11 cellular contexts compared by ENCODE assay signal in genomic region chr5:38468202-38468656, GRCh38.
DNase-seq lines count a peak whose midpoint lies in the region; ATAC-seq and TF ChIP-seq lines count a peak whose summit lies in the region.
"Had no signal": no experiment of that assay in that cellular context is flagged by ENCODE, and none has a peak within 500 bp of the region (broad histone marks: within the 10 kb centered on the region; RNA-seq: fewer than 3 reads in every experiment).

No MANE protein-coding gene starts in this region.

- POLR2A ChIA-PET in CD8-positive, alpha-beta T cell (lab: Charles Lee) = no interaction called here

- H3K4me1 ChIP-seq in adrenal gland (replicated peaks in 1 of 2) = peaks cover 0 to 38% of the 10 kb centered on the region in 2 donors
- no peaks in the 10 kb centered on the region for H3K4me1 ChIP-seq in CD8-positive, alpha-beta T cell (ENCODE audit: insufficient read depth, low read length)

- H3K9me3 Mint-ChIP-seq in CD8-positive, alpha-beta T cell = no peaks in the 10 kb centered on the region
- H3K9me3 Mint-ChIP-seq in activated naive CD4-positive, alpha-beta T cell treated with anti-CD3 and anti-CD28 coated beads, Interleukin-2, amount 50 U/mL, for 72 hours = no peaks in the 10 kb centered on the region
- H3K9me3 Mint-ChIP-seq: activated naive CD4-positive, alpha-beta T cell treated with anti-CD3 and anti-CD28 coated beads, Interleukin-2, amount 50 U/mL, for 24 hours; nephron; stimulated activated naive CD8-positive, alpha-beta T cell treated with anti-CD3 and anti-CD28 coated beads, Interleukin-15, amount 100 ng/mL, for 72 hours had no signal

- 73 to 87% (median 81%) methylated on average over 10 to 11 of the region's 11 CpGs for WGBS in adrenal gland, 4 donors

- H3K27ac Mint-ChIP-seq in CD8-positive, alpha-beta T cell = no peak overlapping the region
- no peak overlapping the region for H3K27ac Mint-ChIP-seq in activated naive CD4-positive, alpha-beta T cell treated with anti-CD3 and anti-CD28 coated beads, Interleukin-2, amount 50 U/mL, for 72 hours
- H3K27ac Mint-ChIP-seq: activated naive CD4-positive, alpha-beta T cell treated with anti-CD3 and anti-CD28 coated beads, Interleukin-2, amount 50 U/mL, for 24 hours; stimulated activated naive CD8-positive, alpha-beta T cell treated with anti-CD3 and anti-CD28 coated beads, Interleukin-15, amount 100 ng/mL, for 72 hours had no signal

- H3K4me1 Mint-ChIP-seq in CD8-positive, alpha-beta T cell (ENCODE audit: low read depth) = no peaks in the 10 kb centered on the region
- H3K4me1 Mint-ChIP-seq: activated naive CD4-positive, alpha-beta T cell treated with anti-CD3 and anti-CD28 coated beads, Interleukin-2, amount 50 U/mL, for 24 hours; stimulated activated naive CD8-positive, alpha-beta T cell treated with anti-CD3 and anti-CD28 coated beads, Interleukin-15, amount 100 ng/mL, for 72 hours had no signal

- H3K36me3 ChIP-seq in adrenal gland (replicated peaks in 1 of 2) = no peaks in the 10 kb centered on the region
- H3K36me3 ChIP-seq in CD8-positive, alpha-beta T cell (ENCODE audit: insufficient read depth, low read length) = no peaks in the 10 kb centered on the region

- no peak for TF ChIP-seq POLR2A in adrenal gland (IDR thresholded peaks at IDR 0.05)

- DNase-seq in EH (ENCODE audit: low read depth) (peak; percentile 93), adrenal gland (peak in 1 of 7 donors; percentile 62), glomerular visceral epithelial cell (ENCODE audit: extremely low spot score) (peak; percentile 95), sciatic nerve (ENCODE audit: low spot score) (no peak), NCI-H128 (lab: John Stamatoyannopoulos, UW; ENCODE audit: unreplicated experiment) (no peak)
- DNase-seq in CD8-positive, alpha-beta T cell = no peak
- DNase-seq in activated naive CD4-positive, alpha-beta T cell treated with anti-CD3 and anti-CD28 coated beads, Interleukin-2, amount 50 U/mL, for 72 hours (ENCODE audit: low spot score in 2 of 2) = no peak
- DNase-seq: stimulated activated naive CD8-positive, alpha-beta T cell treated with anti-CD3 and anti-CD28 coated beads, Interleukin-15, amount 100 ng/mL, for 72 hours had no signal

- intact Hi-C loops in adrenal gland (cut with DNase I) = loop anchor here in 1 of 2 donors (10.0 kb wide), 1 partner anchor 197 kb away; no protein-coding TSS in a partner anchor
- intact Hi-C loops in sciatic nerve (cut with DNase I) = no loop called here
- intact Hi-C loops in CD8-positive, alpha-beta T cell (cut with DNase I, micrococcal nuclease) = no loop called here

- TF ChIP-seq CTCF in adrenal gland (IDR thresholded peaks at IDR 0.05) = no peak
- no peak for TF ChIP-seq CTCF in CD8-positive, alpha-beta T cell (IDR thresholded peaks at IDR 0.05)

- peaks cover 37% of the 10 kb centered on the region for H3K27me3 Mint-ChIP-seq in CD8-positive, alpha-beta T cell (ENCODE audit: low read depth)

- H3K27me3 ChIP-seq in adrenal gland = no peaks in the 10 kb centered on the region
- peaks cover 13% of the 10 kb centered on the region for H3K27me3 ChIP-seq in CD8-positive, alpha-beta T cell (ENCODE audit: insufficient read depth, low read length)

- H3K36me3 Mint-ChIP-seq in CD8-positive, alpha-beta T cell = no peaks in the 10 kb centered on the region
- no peaks in the 10 kb centered on the region for H3K36me3 Mint-ChIP-seq in activated naive CD4-positive, alpha-beta T cell treated with anti-CD3 and anti-CD28 coated beads, Interleukin-2, amount 50 U/mL, for 72 hours
- H3K36me3 Mint-ChIP-seq: activated naive CD4-positive, alpha-beta T cell treated with anti-CD3 and anti-CD28 coated beads, Interleukin-2, amount 50 U/mL, for 24 hours had no signal

- peak; percentile 54 for ATAC-seq in sciatic nerve
- ATAC-seq in HG03378 (IDR thresholded peaks at IDR 0.05; ENCODE audit: unreplicated experiment) = no peak
- ATAC-seq in CD8-positive, alpha-beta T cell = no peak
- no peak for ATAC-seq in activated naive CD4-positive, alpha-beta T cell treated with anti-CD3 and anti-CD28 coated beads, Interleukin-2, amount 50 U/mL, for 72 hours
- ATAC-seq: stimulated activated naive CD8-positive, alpha-beta T cell treated with anti-CD3 and anti-CD28 coated beads, Interleukin-15, amount 100 ng/mL, for 72 hours had no signal

- peak overlapping the region in 4 of 5 donors; percentile 63 to 97 (median 73) for H3K27ac ChIP-seq in adrenal gland
- no peak overlapping the region for H3K27ac ChIP-seq in CD8-positive, alpha-beta T cell (ENCODE audit: low read depth, low read length)

- no peak overlapping the region for H3K4me3 Mint-ChIP-seq in CD8-positive, alpha-beta T cell
- H3K4me3 Mint-ChIP-seq: activated naive CD4-positive, alpha-beta T cell treated with anti-CD3 and anti-CD28 coated beads, Interleukin-2, amount 50 U/mL, for 24 hours; stimulated activated naive CD8-positive, alpha-beta T cell treated with anti-CD3 and anti-CD28 coated beads, Interleukin-15, amount 100 ng/mL, for 72 hours had no signal

- no peak overlapping the region for H3K4me3 ChIP-seq in adrenal gland
- H3K4me3 ChIP-seq in CD8-positive, alpha-beta T cell (ENCODE audit: low read depth, low read length) = no peak overlapping the region

- H3K9me3 ChIP-seq in adrenal gland (replicated peaks in 1 of 3) = no peaks in the 10 kb centered on the region
- H3K9me3 ChIP-seq in CD8-positive, alpha-beta T cell (ENCODE audit: low read length) = no peaks in the 10 kb centered on the region

- CTCF ChIA-PET in CD8-positive, alpha-beta T cell (lab: Charles Lee) = interaction anchor here (0.9 to 2.0 kb wide), 2 partner anchors 15 to 25 kb away, joined by 3 to 5 read pairs; no protein-coding TSS in a partner anchor

Comparison
In these comparisons a context has a peak if more than half of its experiments do, and no peak if none do; other contexts are left out.
1. DNase-seq: peak in EH (single experiment) and glomerular visceral epithelial cell (single experiment); none in sciatic nerve (single experiment), CD8-positive, alpha-beta T cell (0 of 7), activated naive CD4-positive, alpha-beta T cell treated with anti-CD3 and anti-CD28 coated beads, Interleukin-2, amount 50 U/mL, for 72 hours (0 of 2) and NCI-H128 (single experiment).